Comparison of ENCODE assay signal across 16 cellular contexts in the genomic region with DNA sequence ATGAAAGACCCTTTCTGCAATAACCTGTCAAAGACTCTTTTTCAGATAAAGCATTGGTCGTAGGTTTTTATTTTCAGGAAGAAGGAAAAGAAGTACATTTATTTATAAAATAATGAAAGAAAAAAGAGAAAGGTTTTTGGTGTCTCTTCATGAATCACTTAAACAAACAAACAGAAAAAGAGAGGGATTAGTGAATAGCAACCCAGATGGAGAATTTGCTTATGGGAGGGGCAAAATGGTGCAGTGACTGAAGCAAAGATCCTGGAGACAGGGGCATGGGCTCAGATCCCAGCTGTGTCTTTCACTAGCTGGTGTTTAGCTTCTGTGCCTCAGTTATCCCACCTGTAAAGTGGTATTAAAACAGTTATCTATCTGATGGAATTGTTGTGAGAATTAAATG.
"Had no signal": no experiment of that assay in that cellular context is flagged by ENCODE, and none has a peak within 500 bp of the region (broad histone marks: within the 10 kb centered on the region; RNA-seq: fewer than 3 reads in every experiment).

No MANE protein-coding gene starts in this region.

- H3K4me3 ChIP-seq: breast epithelium, right atrium auricular region, skin epidermis, transverse colon, vagina had no signal

- H3K36me3 ChIP-seq: breast epithelium, right atrium auricular region, transverse colon, vagina had no signal

- DNase-seq: activated CD4-positive, alpha-beta T cell treated with anti-CD3 and anti-CD28 coated beads, Interleukin-2, amount 50 U/mL, for 1 hour; activated naive CD4-positive, alpha-beta T cell treated with Interleukin-2 at 50 U/mL for 16 hours; aorta; dermis blood vessel endothelial cell; erythroblast; hypothalamus; stimulated activated CD4-positive, alpha-beta T cell treated with anti-CD3 and anti-CD28 coated beads, Interleukin-4, amount 100 ng/mL, for 24 hours; stimulated activated naive CD4-positive, alpha-beta T cell treated with Interleukin-2 at 50 U/mL for 16 hours; substantia nigra; T-helper 9 cell; transverse colon had no signal

- H3K27me3 ChIP-seq: breast epithelium, right atrium auricular region, transverse colon, vagina had no signal

- H3K4me1 ChIP-seq: breast epithelium, right atrium auricular region, transverse colon, vagina had no signal

- ATAC-seq: activated CD4-positive, CD25-positive, alpha-beta regulatory T cell treated with anti-CD3 and anti-CD28 coated beads, Interleukin-2, amount 50 U/mL, for 24 hours had no signal

- H3K27ac ChIP-seq: breast epithelium, right atrium auricular region, skin epidermis, transverse colon, vagina had no signal

- H3K9me3 ChIP-seq: breast epithelium, right atrium auricular region, transverse colon, vagina had no signal
